Comparison of ENCODE assay signal across 17 cellular contexts in the genomic region with DNA sequence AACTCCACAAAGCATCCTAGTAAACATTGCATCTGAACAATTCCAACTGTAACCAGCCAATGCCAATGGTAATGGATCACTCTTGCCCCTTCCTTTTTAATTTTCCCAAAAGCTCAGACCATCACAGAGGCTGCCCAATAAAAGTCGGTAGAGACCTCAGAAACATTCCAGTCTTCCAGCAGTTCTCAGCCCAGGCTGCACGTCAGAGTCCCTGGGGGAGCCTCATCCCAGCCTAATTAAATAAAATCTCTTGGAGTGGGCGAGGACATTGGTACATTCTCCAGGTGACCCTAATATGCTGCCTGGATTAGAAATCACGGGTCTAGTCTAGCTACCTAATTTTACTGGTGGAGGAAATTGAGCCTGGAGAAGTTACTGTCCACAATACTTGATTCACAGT.
DNase-seq lines count a peak whose midpoint lies in the region; ATAC-seq and TF ChIP-seq lines count a peak whose summit lies in the region.
"Had no signal": no experiment of that assay in that cellular context is flagged by ENCODE, and none has a peak within 500 bp of the region (broad histone marks: within the 10 kb centered on the region; RNA-seq: fewer than 3 reads in every experiment).

No MANE protein-coding gene starts in this region.

- intact Hi-C loops in cardiac septum (cut with DNase I), result loop anchor here (1.0 to 10.0 kb wide), 5 partner anchors 117 to 454 kb away; a partner anchor contains a TSS
- intact Hi-C loops in sigmoid colon (cut with DNase I), result loop anchor here (5.0 to 10.0 kb wide), 3 partner anchors 126 to 291 kb away; no protein-coding TSS in a partner anchor
- intact Hi-C loops in vagina (cut with DNase I), result no loop called here

- TF ChIP-seq EP300 in sigmoid colon (IDR thresholded peaks at IDR 0.05), result peak in 1 of 4 donors; percentile 52

- H3K4me1 ChIP-seq in cardiac muscle cell (ENCODE audit: low read depth) (peaks cover 10% of the 10 kb centered on the region), sigmoid colon (peaks cover 0 to 47% (median 39%) of the 10 kb centered on the region in 4 donors), vagina (no peaks in the 10 kb centered on the region)

- H3K27me3 ChIP-seq in cardiac muscle cell (no peaks in the 10 kb centered on the region), sigmoid colon (no peaks in the 10 kb centered on the region), vagina (no peaks in the 10 kb centered on the region)

- POLR2A ChIA-PET in RWPE1 (lab: Yijun Ruan, JAX; ENCODE audit: low non-redundant PET), result no interaction called here

- TF ChIP-seq CTCF in cardiac muscle cell (IDR thresholded peaks at IDR 0.05; ENCODE audit: low read depth, low read length), result no peak
- TF ChIP-seq CTCF in fibroblast of villous mesenchyme (IDR thresholded peaks at IDR 0.05; ENCODE audit: insufficient read depth, low read depth, low read length), result no peak
- TF ChIP-seq CTCF in sigmoid colon (IDR thresholded peaks at IDR 0.05), result no peak
- TF ChIP-seq CTCF in vagina (IDR thresholded peaks at IDR 0.05), result no peak
- no peak for TF ChIP-seq CTCF in RWPE1 (conservative IDR thresholded peaks at IDR 0.05; ENCODE audit: low read depth)

- CTCF ChIA-PET in RWPE1 (lab: Yijun Ruan, JAX), result interaction anchor here (0.7 to 0.8 kb wide), 2 partner anchors 122 to 939 kb away, joined by 3 read pairs; no protein-coding TSS in a partner anchor

- 81 to 87% methylated on average over 4 of the region's 4 CpGs for WGBS in sigmoid colon, 2 donors

- no peaks in the 10 kb centered on the region for H3K9me3 ChIP-seq in cardiac muscle cell (ENCODE audit: low read depth)
- no peaks in the 10 kb centered on the region for H3K9me3 ChIP-seq in sigmoid colon
- H3K9me3 ChIP-seq in vagina, result no peaks in the 10 kb centered on the region

- H3K27ac ChIP-seq in cardiac muscle cell (peak overlapping the region; percentile 74), sigmoid colon (peak overlapping the region in 3 of 4 donors; percentile 75 to 79 (median 76)), vagina (peak overlapping the region; percentile 4), RWPE1 (no peak overlapping the region)
- H3K27ac ChIP-seq: 22Rv1 had no signal

- TF ChIP-seq POLR2A in sigmoid colon (IDR thresholded peaks at IDR 0.05), result no peak
- TF ChIP-seq POLR2A in vagina (IDR thresholded peaks at IDR 0.05), result no peak

- DNase-seq in cardiac muscle cell (ENCODE audit: low read depth in 1 of 2, low spot score in 1 of 2) (no peak), cardiac septum (ENCODE audit: low spot score) (no peak), fibroblast of villous mesenchyme (ENCODE audit: low read depth) (peak; percentile 28), sigmoid colon (no peak), vagina (ENCODE audit: extremely low spot score in 2 of 2) (no peak), RWPE1 (ENCODE audit: low spot score) (no peak)
- no peak for DNase-seq in activated T-cell treated with anti-CD3 and anti-CD28 coated beads, Interleukin-2, amount 50 U/mL, for 1 hour
- DNase-seq: CD8-positive, alpha-beta T cell; DMS79 treated with DMSO at 0.1 percent for 48 hours; GDM1; HCEC 1CT; Karpas-422; NCI-H1417; NCI-H2081; NCI-H524 had no signal

- H3K36me3 ChIP-seq in cardiac muscle cell (no peaks in the 10 kb centered on the region), sigmoid colon (no peaks in the 10 kb centered on the region), vagina (no peaks in the 10 kb centered on the region)

- ATAC-seq in GM18873 (IDR thresholded peaks at IDR 0.05; ENCODE audit: low FRiP score, unreplicated experiment), result no peak
- ATAC-seq: CD8-positive, alpha-beta T cell had no signal

- H3K4me3 ChIP-seq in cardiac muscle cell (no peak overlapping the region), fibroblast of villous mesenchyme (ENCODE audit: low read depth, low read length) (no peak overlapping the region), sigmoid colon (no peak overlapping the region), vagina (no peak overlapping the region)
